2 cellular contexts compared by ENCODE assay signal in the genomic region with DNA sequence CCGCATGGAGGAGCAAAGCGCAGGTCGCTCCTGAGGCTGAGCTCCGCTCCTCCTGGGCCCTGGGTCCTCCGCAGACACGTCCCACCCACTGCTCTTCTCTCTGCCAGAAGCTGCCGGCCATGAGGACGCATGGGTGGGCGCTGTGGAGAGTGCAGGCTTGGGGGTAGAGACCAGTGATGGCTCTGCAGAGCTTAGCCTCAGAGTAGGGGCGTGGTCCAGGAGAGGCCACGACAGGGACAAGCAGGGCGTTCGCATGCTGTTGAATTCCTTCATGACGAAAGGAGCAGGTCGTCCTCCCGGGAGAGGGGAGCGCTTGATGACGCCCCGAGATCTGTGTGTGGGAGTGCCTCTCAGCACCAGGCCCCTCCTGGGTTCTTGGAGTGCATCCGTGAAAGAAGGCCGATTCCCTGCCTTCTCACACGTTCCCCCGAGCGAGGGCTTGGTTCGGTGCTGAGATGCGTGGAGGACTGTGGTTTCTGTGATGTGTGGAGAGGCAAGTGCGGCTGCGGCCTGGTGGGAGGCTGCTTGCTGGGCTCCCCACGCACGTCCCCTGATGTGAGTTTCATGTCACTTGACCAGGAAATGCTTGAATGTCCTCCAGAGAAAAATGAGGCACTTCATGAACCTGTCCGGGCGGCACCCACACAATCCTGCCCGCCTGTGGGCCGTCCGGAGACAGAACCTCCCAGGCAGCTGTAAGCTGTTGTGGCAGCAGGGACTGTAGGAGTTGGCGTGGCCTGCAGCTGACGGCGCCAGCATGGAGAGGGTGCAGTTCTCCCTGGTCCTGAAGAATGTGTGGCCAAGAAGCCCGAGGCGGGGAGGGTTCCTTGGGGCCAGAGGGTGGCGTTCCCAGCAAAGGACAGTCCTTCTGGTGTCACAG.
TF ChIP-seq lines count a peak whose summit lies in the region.

No MANE protein-coding gene starts in this region.

TF ChIP-seq in SK-N-SH, 30 proteins besides CTCF, POLR2A, EP300 and RAD21 (continued from another document):
- TF ChIP-seq, protein P1, sequence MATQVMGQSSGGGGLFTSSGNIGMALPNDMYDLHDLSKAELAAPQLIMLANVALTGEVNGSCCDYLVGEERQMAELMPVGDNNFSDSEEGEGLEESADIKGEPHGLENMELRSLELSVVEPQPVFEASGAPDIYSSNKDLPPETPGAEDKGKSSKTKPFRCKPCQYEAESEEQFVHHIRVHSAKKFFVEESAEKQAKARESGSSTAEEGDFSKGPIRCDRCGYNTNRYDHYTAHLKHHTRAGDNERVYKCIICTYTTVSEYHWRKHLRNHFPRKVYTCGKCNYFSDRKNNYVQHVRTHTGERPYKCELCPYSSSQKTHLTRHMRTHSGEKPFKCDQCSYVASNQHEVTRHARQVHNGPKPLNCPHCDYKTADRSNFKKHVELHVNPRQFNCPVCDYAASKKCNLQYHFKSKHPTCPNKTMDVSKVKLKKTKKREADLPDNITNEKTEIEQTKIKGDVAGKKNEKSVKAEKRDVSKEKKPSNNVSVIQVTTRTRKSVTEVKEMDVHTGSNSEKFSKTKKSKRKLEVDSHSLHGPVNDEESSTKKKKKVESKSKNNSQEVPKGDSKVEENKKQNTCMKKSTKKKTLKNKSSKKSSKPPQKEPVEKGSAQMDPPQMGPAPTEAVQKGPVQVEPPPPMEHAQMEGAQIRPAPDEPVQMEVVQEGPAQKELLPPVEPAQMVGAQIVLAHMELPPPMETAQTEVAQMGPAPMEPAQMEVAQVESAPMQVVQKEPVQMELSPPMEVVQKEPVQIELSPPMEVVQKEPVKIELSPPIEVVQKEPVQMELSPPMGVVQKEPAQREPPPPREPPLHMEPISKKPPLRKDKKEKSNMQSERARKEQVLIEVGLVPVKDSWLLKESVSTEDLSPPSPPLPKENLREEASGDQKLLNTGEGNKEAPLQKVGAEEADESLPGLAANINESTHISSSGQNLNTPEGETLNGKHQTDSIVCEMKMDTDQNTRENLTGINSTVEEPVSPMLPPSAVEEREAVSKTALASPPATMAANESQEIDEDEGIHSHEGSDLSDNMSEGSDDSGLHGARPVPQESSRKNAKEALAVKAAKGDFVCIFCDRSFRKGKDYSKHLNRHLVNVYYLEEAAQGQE (IDR thresholded peaks at IDR 0.05; ENCODE audit: low read depth, low read length) = no peak
- no peak for TF ChIP-seq POLR2AphosphoS5 (IDR thresholded peaks at IDR 0.05; ENCODE audit: low read depth, low read length)
- no peak for TF ChIP-seq RXRA (IDR thresholded peaks at IDR 0.05; ENCODE audit: borderline replicate concordance, low read depth)
- TF ChIP-seq GABPA (IDR thresholded peaks at IDR 0.05; ENCODE audit: low read depth) = no peak
- TF ChIP-seq FOXM1 (IDR thresholded peaks at IDR 0.05; ENCODE audit: low read depth) = no peak
- TF ChIP-seq YY1 (IDR thresholded peaks at IDR 0.05; ENCODE audit: low read depth) = no peak
- no peak for TF ChIP-seq NFIC (IDR thresholded peaks at IDR 0.05; ENCODE audit: borderline replicate concordance)
- TF ChIP-seq, protein P2, sequence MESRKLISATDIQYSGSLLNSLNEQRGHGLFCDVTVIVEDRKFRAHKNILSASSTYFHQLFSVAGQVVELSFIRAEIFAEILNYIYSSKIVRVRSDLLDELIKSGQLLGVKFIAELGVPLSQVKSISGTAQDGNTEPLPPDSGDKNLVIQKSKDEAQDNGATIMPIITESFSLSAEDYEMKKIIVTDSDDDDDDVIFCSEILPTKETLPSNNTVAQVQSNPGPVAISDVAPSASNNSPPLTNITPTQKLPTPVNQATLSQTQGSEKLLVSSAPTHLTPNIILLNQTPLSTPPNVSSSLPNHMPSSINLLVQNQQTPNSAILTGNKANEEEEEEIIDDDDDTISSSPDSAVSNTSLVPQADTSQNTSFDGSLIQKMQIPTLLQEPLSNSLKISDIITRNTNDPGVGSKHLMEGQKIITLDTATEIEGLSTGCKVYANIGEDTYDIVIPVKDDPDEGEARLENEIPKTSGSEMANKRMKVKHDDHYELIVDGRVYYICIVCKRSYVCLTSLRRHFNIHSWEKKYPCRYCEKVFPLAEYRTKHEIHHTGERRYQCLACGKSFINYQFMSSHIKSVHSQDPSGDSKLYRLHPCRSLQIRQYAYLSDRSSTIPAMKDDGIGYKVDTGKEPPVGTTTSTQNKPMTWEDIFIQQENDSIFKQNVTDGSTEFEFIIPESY (IDR thresholded peaks at IDR 0.05; ENCODE audit: borderline replicate concordance, low read depth) = no peak
TF ChIP-seq in SK-N-SH: peak in this region for 0.

TF ChIP-seq in SK-N-SH treated with all-trans-retinoic acid at 6 μM for 48 hours, 23 proteins besides CTCF, POLR2A, EP300 and RAD21 (continued from another document):
- TF ChIP-seq TOX (CRISPR knock-in tag; IDR thresholded peaks at IDR 0.05; ENCODE audit: borderline replicate concordance) = no peak
TF ChIP-seq in SK-N-SH treated with all-trans-retinoic acid at 6 μM for 48 hours: peak in this region for 0.
